Comparison of ENCODE assay signal across 12 cellular contexts in the genomic region with DNA sequence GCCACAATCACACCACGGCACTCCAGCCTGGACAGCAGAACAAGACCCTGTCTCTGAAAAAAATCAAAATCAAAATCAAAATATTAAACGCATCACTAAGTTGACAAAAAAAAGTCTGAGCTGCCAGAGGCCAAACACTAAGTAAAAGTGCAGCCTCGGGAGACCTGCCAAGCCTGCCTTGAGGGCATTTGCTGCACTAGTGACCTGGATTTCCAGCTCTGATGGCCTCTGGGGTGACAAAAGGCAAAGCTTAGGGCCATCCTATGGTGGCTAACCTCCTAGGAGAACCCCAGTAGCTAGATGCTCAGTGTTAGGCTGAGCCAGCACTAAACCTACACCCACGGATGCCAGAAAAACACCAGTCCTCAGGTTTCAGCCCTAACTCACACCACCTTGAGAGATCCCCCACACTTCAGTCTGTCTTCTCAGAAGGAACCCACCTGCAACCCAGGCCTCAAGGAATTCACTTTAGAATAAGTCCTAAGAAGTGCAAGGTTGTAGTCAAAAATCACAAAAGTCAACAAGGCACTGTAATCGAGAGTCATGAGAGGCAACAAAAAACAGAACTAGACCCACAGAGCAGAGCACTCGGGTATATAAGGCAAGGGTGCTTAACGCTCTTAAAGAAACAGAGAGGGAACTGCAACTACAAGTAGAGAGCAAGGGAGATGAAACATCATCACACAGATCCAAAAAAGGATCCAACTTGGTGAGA.
"Had no signal": no experiment of that assay in that cellular context is flagged by ENCODE, and none has a peak within 500 bp of the region (broad histone marks: within the 10 kb centered on the region; RNA-seq: fewer than 3 reads in every experiment).

No MANE protein-coding gene starts in this region.

- H3K9me3 Mint-ChIP-seq: activated naive CD4-positive, alpha-beta T cell treated with anti-CD3 and anti-CD28 coated beads, Interleukin-2, amount 50 U/mL, for 72 hours had no signal

- H3K79me2 ChIP-seq: parathyroid adenoma had no signal

- H3K9ac ChIP-seq: parathyroid adenoma had no signal

- DNase-seq: activated CD4-positive, alpha-beta T cell treated with anti-CD3 and anti-CD28 coated beads for 1 hour; activated CD8-positive, alpha-beta T cell treated with anti-CD3 and anti-CD28 coated beads, Interleukin-2, amount 10 ng/mL, durations not matched to agents 7 days and 5 days; effector CD8-positive, alpha-beta T cell; kidney; retina; stimulated activated CD4-positive, alpha-beta T cell treated with anti-CD3 and anti-CD28 coated beads, Interleukin-15, amount 100 ng/mL, for 24 hours; stimulated activated CD4-positive, alpha-beta T cell treated with anti-CD3 and anti-CD28 coated beads, Interleukin-4, amount 100 ng/mL, for 24 hours; SW 1271; uterus had no signal

- H3K36me3 ChIP-seq: ascending aorta, uterus had no signal

- H3K4me3 Mint-ChIP-seq: activated CD8-positive, alpha-beta T cell treated with anti-CD3 and anti-CD28 coated beads, Interleukin-2, amount 10 ng/mL, durations not matched to agents 7 days and 5 days had no signal

- H3K27me3 ChIP-seq: ascending aorta, uterus had no signal

- H3K4me3 ChIP-seq: ascending aorta, uterus had no signal

- H3K4me1 ChIP-seq: ascending aorta, parathyroid adenoma, uterus had no signal

- H3K27ac ChIP-seq: ascending aorta, parathyroid adenoma, uterus had no signal

- H3K9me3 ChIP-seq: ascending aorta, uterus had no signal

- H2AFZ ChIP-seq: parathyroid adenoma had no signal

- H3K36me3 Mint-ChIP-seq: activated naive CD4-positive, alpha-beta T cell treated with anti-CD3 and anti-CD28 coated beads, Interleukin-2, amount 50 U/mL, for 72 hours had no signal

- ATAC-seq: activated CD8-positive, alpha-beta T cell treated with anti-CD3 and anti-CD28 coated beads, Interleukin-2, amount 10 ng/mL, durations not matched to agents 7 days and 5 days; activated naive CD4-positive, alpha-beta T cell treated with anti-CD3 and anti-CD28 coated beads, Interleukin-2, amount 50 U/mL, for 72 hours had no signal

- H3K27ac Mint-ChIP-seq: activated CD8-positive, alpha-beta T cell treated with anti-CD3 and anti-CD28 coated beads, Interleukin-2, amount 10 ng/mL, durations not matched to agents 7 days and 5 days had no signal
